Comparison of ENCODE assay signal across 20 cellular contexts in genomic region chr16:75459691-75460090, GRCh38. TPM values are rescaled to one million over a fixed set of nuclear protein-coding genes. Genes with fewer than 3 reads are reported as not detected.
DNase-seq lines count a peak whose midpoint lies in the region; ATAC-seq lines count a peak whose summit lies in the region.
"Had no signal": no experiment of that assay in that cellular context is flagged by ENCODE, and none has a peak within 500 bp of the region (broad histone marks: within the 10 kb centered on the region; RNA-seq: fewer than 3 reads in every experiment).

No MANE protein-coding gene starts in this region.

- CTCF ChIA-PET in activated CD8-positive, alpha-beta T cell treated with anti-CD3 and anti-CD28 coated beads, Interleukin-2, amount 10 ng/mL, durations not matched to agents 7 days and 5 days (lab: Charles Lee), result interaction anchor here (0.7 kb wide), 1 partner anchor 703 kb away, joined by 3 read pairs; no protein-coding TSS in a partner anchor

- DNase-seq in activated naive CD8-positive, alpha-beta T cell treated with anti-CD3 and anti-CD28 coated beads, Interleukin-2, amount 50 U/mL, for 24 hours, result no peak
- DNase-seq in activated CD8-positive, alpha-beta T cell treated with anti-CD3 and anti-CD28 coated beads, Interleukin-2, amount 10 ng/mL, durations not matched to agents 7 days and 5 days, result no peak
- DNase-seq in mesenteric fat pad (ENCODE audit: low spot score) (peak; percentile 39), NCI-H1436 (lab: John Stamatoyannopoulos, UW) (no peak), NCI-H2196 (lab: John Stamatoyannopoulos, UW; ENCODE audit: unreplicated experiment) (no peak)
- no peak for DNase-seq in stimulated activated effector memory CD8-positive, alpha-beta T cell treated with anti-CD3 and anti-CD28 coated beads, Interleukin-12 subunit alpha, Interleukin-12 subunit beta, amount 100 ng/mL, for 72 hours (ENCODE audit: low spot score in 2 of 2)
- DNase-seq: activated CD4-positive, alpha-beta memory T cell treated with anti-CD3 and anti-CD28 coated beads for 36 hours; activated naive CD4-positive, alpha-beta T cell; activated T-cell treated with anti-CD3 and anti-CD28 coated beads for 4 hours; BE2C; NCI-H1105 treated with DMSO at 0.1 percent for 48 hours; NCI-H2081 treated with DMSO at 0.1 percent for 48 hours; NCI-H446; occipital lobe; stimulated activated CD4-positive, alpha-beta T cell treated with anti-CD3 and anti-CD28 coated beads, Interleukin-1b, Interleukin-23, amount 100 ng/mL, for 48 hours; T1000 had no signal

- POLR2A ChIA-PET in activated CD8-positive, alpha-beta T cell treated with anti-CD3 and anti-CD28 coated beads, Interleukin-2, amount 10 ng/mL, durations not matched to agents 7 days and 5 days (lab: Charles Lee), result interaction anchor here (1.3 kb wide), 1 partner anchor 26 kb away, joined by 4 read pairs; the partner anchor contains the start of gene CFDP1

- no peak for ATAC-seq in activated naive CD8-positive, alpha-beta T cell treated with anti-CD3 and anti-CD28 coated beads, Interleukin-2, amount 50 U/mL, for 24 hours
- ATAC-seq in activated CD8-positive, alpha-beta T cell treated with anti-CD3 and anti-CD28 coated beads, Interleukin-2, amount 10 ng/mL, durations not matched to agents 7 days and 5 days, result no peak
- ATAC-seq in stimulated activated effector memory CD8-positive, alpha-beta T cell treated with anti-CD3 and anti-CD28 coated beads, Interleukin-12 subunit alpha, Interleukin-12 subunit beta, amount 100 ng/mL, for 72 hours, result no peak
- ATAC-seq in GM19455 (IDR thresholded peaks at IDR 0.05; ENCODE audit: unreplicated experiment), result no peak
- ATAC-seq: Right ventricle myocardium inferior had no signal

- peak overlapping the region; percentile 41 for H3K27ac Mint-ChIP-seq in activated naive CD8-positive, alpha-beta T cell
- no peak overlapping the region for H3K27ac Mint-ChIP-seq in activated naive CD8-positive, alpha-beta T cell treated with anti-CD3 and anti-CD28 coated beads, Interleukin-2, amount 50 U/mL, for 24 hours
- H3K27ac Mint-ChIP-seq in activated CD8-positive, alpha-beta T cell treated with anti-CD3 and anti-CD28 coated beads, Interleukin-2, amount 10 ng/mL, durations not matched to agents 7 days and 5 days, result peak overlapping the region; percentile 57
- peak overlapping the region; percentile 60 for H3K27ac Mint-ChIP-seq in stimulated activated effector memory CD8-positive, alpha-beta T cell treated with anti-CD3 and anti-CD28 coated beads, Interleukin-12 subunit alpha, Interleukin-12 subunit beta, amount 100 ng/mL, for 72 hours

- no peaks in the 10 kb centered on the region for H3K27me3 Mint-ChIP-seq in activated naive CD8-positive, alpha-beta T cell
- H3K27me3 Mint-ChIP-seq in activated naive CD8-positive, alpha-beta T cell treated with anti-CD3 and anti-CD28 coated beads, Interleukin-2, amount 50 U/mL, for 24 hours, result no peaks in the 10 kb centered on the region
- H3K27me3 Mint-ChIP-seq in activated CD8-positive, alpha-beta T cell treated with anti-CD3 and anti-CD28 coated beads, Interleukin-2, amount 10 ng/mL, durations not matched to agents 7 days and 5 days (ENCODE audit: low read depth), result no peaks in the 10 kb centered on the region
- H3K27me3 Mint-ChIP-seq: activated CD4-positive, alpha-beta memory T cell treated with anti-CD3 and anti-CD28 coated beads for 36 hours; IgD-negative memory B cell had no signal

- H3K4me3 Mint-ChIP-seq in activated naive CD8-positive, alpha-beta T cell, result peak overlapping the region; percentile 20
- no peak overlapping the region for H3K4me3 Mint-ChIP-seq in activated naive CD8-positive, alpha-beta T cell treated with anti-CD3 and anti-CD28 coated beads, Interleukin-2, amount 50 U/mL, for 24 hours
- H3K4me3 Mint-ChIP-seq in activated CD8-positive, alpha-beta T cell treated with anti-CD3 and anti-CD28 coated beads, Interleukin-2, amount 10 ng/mL, durations not matched to agents 7 days and 5 days, result no peak overlapping the region
- H3K4me3 Mint-ChIP-seq in stimulated activated effector memory CD8-positive, alpha-beta T cell treated with anti-CD3 and anti-CD28 coated beads, Interleukin-12 subunit alpha, Interleukin-12 subunit beta, amount 100 ng/mL, for 72 hours, result no peak overlapping the region
- H3K4me3 Mint-ChIP-seq: activated CD4-positive, alpha-beta memory T cell treated with anti-CD3 and anti-CD28 coated beads for 36 hours had no signal

- no peaks in the 10 kb centered on the region for H3K9me3 Mint-ChIP-seq in activated naive CD8-positive, alpha-beta T cell (ENCODE audit: low read depth)
- no peaks in the 10 kb centered on the region for H3K9me3 Mint-ChIP-seq in activated naive CD8-positive, alpha-beta T cell treated with anti-CD3 and anti-CD28 coated beads, Interleukin-2, amount 50 U/mL, for 24 hours
- no peaks in the 10 kb centered on the region for H3K9me3 Mint-ChIP-seq in activated CD8-positive, alpha-beta T cell treated with anti-CD3 and anti-CD28 coated beads, Interleukin-2, amount 10 ng/mL, durations not matched to agents 7 days and 5 days (ENCODE audit: insufficient read depth)
- no peaks in the 10 kb centered on the region for H3K9me3 Mint-ChIP-seq in stimulated activated effector memory CD8-positive, alpha-beta T cell treated with anti-CD3 and anti-CD28 coated beads, Interleukin-12 subunit alpha, Interleukin-12 subunit beta, amount 100 ng/mL, for 72 hours
- H3K9me3 Mint-ChIP-seq: activated CD4-positive, alpha-beta memory T cell treated with anti-CD3 and anti-CD28 coated beads for 36 hours; IgD-negative memory B cell had no signal

- H3K4me1 Mint-ChIP-seq in activated naive CD8-positive, alpha-beta T cell (ENCODE audit: low read depth), result peaks cover 67% of the 10 kb centered on the region
- H3K4me1 Mint-ChIP-seq in activated naive CD8-positive, alpha-beta T cell treated with anti-CD3 and anti-CD28 coated beads, Interleukin-2, amount 50 U/mL, for 24 hours, result peaks cover 60% of the 10 kb centered on the region
- H3K4me1 Mint-ChIP-seq in activated CD8-positive, alpha-beta T cell treated with anti-CD3 and anti-CD28 coated beads, Interleukin-2, amount 10 ng/mL, durations not matched to agents 7 days and 5 days (ENCODE audit: low read depth), result peaks cover 39% of the 10 kb centered on the region
- peaks cover 70% of the 10 kb centered on the region for H3K4me1 Mint-ChIP-seq in stimulated activated effector memory CD8-positive, alpha-beta T cell treated with anti-CD3 and anti-CD28 coated beads, Interleukin-12 subunit alpha, Interleukin-12 subunit beta, amount 100 ng/mL, for 72 hours

- H3K36me3 Mint-ChIP-seq in activated naive CD8-positive, alpha-beta T cell, result peaks cover 8% of the 10 kb centered on the region
- H3K36me3 Mint-ChIP-seq in activated naive CD8-positive, alpha-beta T cell treated with anti-CD3 and anti-CD28 coated beads, Interleukin-2, amount 50 U/mL, for 24 hours (ENCODE audit: low read depth), result peaks cover 17% of the 10 kb centered on the region
- peaks cover 27% of the 10 kb centered on the region for H3K36me3 Mint-ChIP-seq in activated CD8-positive, alpha-beta T cell treated with anti-CD3 and anti-CD28 coated beads, Interleukin-2, amount 10 ng/mL, durations not matched to agents 7 days and 5 days (ENCODE audit: low read depth)
- H3K36me3 Mint-ChIP-seq in stimulated activated effector memory CD8-positive, alpha-beta T cell treated with anti-CD3 and anti-CD28 coated beads, Interleukin-12 subunit alpha, Interleukin-12 subunit beta, amount 100 ng/mL, for 72 hours, result peaks cover 14% of the 10 kb centered on the region

RNA-seq across cellular contexts. Expression of gene TMEM170A, which starts 4.8 kb away (rescaled TPM):
- 10 to 100 TPM; 30.2 to 31.1 TPM for total RNA-seq in activated CD8-positive, alpha-beta T cell treated with anti-CD3 and anti-CD28 coated beads, Interleukin-2, amount 10 ng/mL, durations not matched to agents 7 days and 5 days
- 17.3 TPM for total RNA-seq in mesenteric fat pad

RNA-seq across cellular contexts. Expression of gene CFDP1, which starts 26.4 kb away (rescaled TPM):
- 10 to 100 TPM; 38.9 to 41.6 TPM for total RNA-seq in activated CD8-positive, alpha-beta T cell treated with anti-CD3 and anti-CD28 coated beads, Interleukin-2, amount 10 ng/mL, durations not matched to agents 7 days and 5 days
- total RNA-seq in mesenteric fat pad, result 43.1 TPM

RNA-seq across cellular contexts. Expression of gene CHST6, which starts 35.5 kb away (rescaled TPM):
- total RNA-seq in activated CD8-positive, alpha-beta T cell treated with anti-CD3 and anti-CD28 coated beads, Interleukin-2, amount 10 ng/mL, durations not matched to agents 7 days and 5 days, result not detected
- total RNA-seq in mesenteric fat pad, result 0.16 TPM
- total RNA-seq: activated CD4-positive, alpha-beta memory T cell treated with anti-CD3 and anti-CD28 coated beads for 36 hours had no signal
